In genomic region chr3:143002083-143002712, GRCh38 we compare ENCODE assay signal across 8 cellular contexts. TPM values are rescaled to one million over a fixed set of nuclear protein-coding genes. Genes with fewer than 3 reads are reported as not detected.
DNase-seq lines count a peak whose midpoint lies in the region; ATAC-seq, FAIRE-seq and TF ChIP-seq lines count a peak whose summit lies in the region.

No MANE protein-coding gene starts in this region.

- peak overlapping the region; percentile 77 for H3K27ac ChIP-seq in DOHH2 (ENCODE audit: low read depth, low read length)
- H3K27ac ChIP-seq in SK-N-SH (ENCODE audit: low read depth in 2 of 2, low read length in 1 of 2) = peak overlapping the region; percentile 93 to 95
- H3K27ac ChIP-seq in ectodermal cell (ENCODE audit: insufficient read depth, low read depth, low read length, poor library complexity, severe bottlenecking) = peak overlapping the region; percentile 76

- H3K9me3 ChIP-seq in DOHH2 (ENCODE audit: control insufficient read depth, insufficient read depth, low read length) (no peaks in the 10 kb centered on the region), SK-N-SH (no peaks in the 10 kb centered on the region), ectodermal cell (ENCODE audit: control insufficient read depth, low read length) (no peaks in the 10 kb centered on the region)

- H3K36me3 Mint-ChIP-seq in naive B cell = peaks cover 5 to 7% of the 10 kb centered on the region in 2 donors

- H3K27me3 ChIP-seq in DOHH2 (ENCODE audit: control insufficient read depth, low read length) (no peaks in the 10 kb centered on the region), SK-N-SH (ENCODE audit: insufficient read depth) (no peaks in the 10 kb centered on the region), ectodermal cell (ENCODE audit: control insufficient read depth, insufficient read depth, low read length, poor library complexity, severe bottlenecking) (no peaks in the 10 kb centered on the region)

- TF ChIP-seq CTCF in DOHH2 (IDR thresholded peaks at IDR 0.05; ENCODE audit: low read depth, low read length, poor library complexity, severe bottlenecking) (no peak), SK-N-SH (IDR thresholded peaks at IDR 0.05) (no peak)

- POLR2A ChIA-PET in SK-N-SH (lab: Yijun Ruan, JAX) = interaction anchor here (1.2 to 1.9 kb wide), 4 partner anchors 27 to 423 kb away, joined by 3 to 17 read pairs (median 4); partner anchors contain the start of genes ATR and TRPC1

- peak overlapping the region; percentile 65 for H2AFZ ChIP-seq in SK-N-SH (ENCODE audit: low read depth)

- FAIRE-seq in HTR-8/SVneo (lab: Jason Lieb, UNC) = no peak

- H3K4me2 ChIP-seq in DOHH2 (ENCODE audit: low read length) = peak overlapping the region; percentile 87
- H3K4me2 ChIP-seq in SK-N-SH = peak overlapping the region; percentile 90

- no peak for TF ChIP-seq RAD21 in SK-N-SH (IDR thresholded peaks at IDR 0.05; ENCODE audit: low read length)

- 3% methylated on average over 19 of the region's 19 CpGs for WGBS in SK-N-SH (ENCODE audit: low lambda C conversion rate)
- WGBS in ectodermal cell, 2 experiments = 1% methylated on average over 19 of the region's 19 CpGs

- peaks cover 3 to 13% (median 6%) of the 10 kb centered on the region in 3 donors for H3K27me3 Mint-ChIP-seq in naive B cell

- DNase-seq in SK-N-SH = peak; percentile 16
- peak; percentile 9 for DNase-seq in naive B cell
- DNase-seq in HTR-8/SVneo (ENCODE audit: insufficient read length, low spot score) = no peak
- no peak for DNase-seq in NCI-H2196 (lab: John Stamatoyannopoulos, UW; ENCODE audit: unreplicated experiment)

- no peak for TF ChIP-seq EP300 in SK-N-SH (IDR thresholded peaks at IDR 0.05; ENCODE audit: borderline replicate concordance in 1 of 2, low read depth in 1 of 2, low read length in 1 of 2)

- peak overlapping the region; percentile 89 for H3K9ac ChIP-seq in SK-N-SH

- H3F3A ChIP-seq in DOHH2 (ENCODE audit: control insufficient read depth, insufficient read depth) (no peaks in the 10 kb centered on the region), SK-N-SH (replicated peaks; ENCODE audit: insufficient read depth) (peaks cover 15% of the 10 kb centered on the region)

- H3K4me3 ChIP-seq in DOHH2 (ENCODE audit: low read length) (peak overlapping the region; percentile 98), SK-N-SH (ENCODE audit: low read depth in 2 of 2, low read length in 1 of 2) (peak overlapping the region; percentile 96 to 97), ectodermal cell (ENCODE audit: insufficient read depth, low read depth, low read length) (peak overlapping the region; percentile 88)

- H3K27ac Mint-ChIP-seq in naive B cell = peak overlapping the region; percentile 96 to 100 (median 99)

- H3K79me2 ChIP-seq in DOHH2 (ENCODE audit: control insufficient read depth, low read length) (peaks cover 72% of the 10 kb centered on the region), SK-N-SH (ENCODE audit: insufficient read depth) (peaks cover 73% of the 10 kb centered on the region)

- H3K36me3 ChIP-seq in DOHH2 (ENCODE audit: control insufficient read depth, low read length) = peaks cover 35% of the 10 kb centered on the region
- no peaks in the 10 kb centered on the region for H3K36me3 ChIP-seq in SK-N-SH (replicated peaks in 1 of 2; ENCODE audit: control insufficient read depth in 1 of 2, insufficient read depth in 2 of 2, low read length in 1 of 2)
- no peaks in the 10 kb centered on the region for H3K36me3 ChIP-seq in ectodermal cell (ENCODE audit: control insufficient read depth, insufficient read depth, low read length)

- peaks cover 27% of the 10 kb centered on the region for H4K20me1 ChIP-seq in DOHH2 (ENCODE audit: control insufficient read depth, insufficient read depth, low read depth, low read length)
- H4K20me1 ChIP-seq in SK-N-SH (ENCODE audit: insufficient read depth) = peaks cover 34% of the 10 kb centered on the region

- CTCF ChIA-PET in SK-N-SH (lab: Yijun Ruan, JAX) = interaction anchor here (0.7 to 2.1 kb wide), 11 partner anchors 9 to 423 kb away, joined by 3 to 9 read pairs (median 4); partner anchors contain the start of gene ATR

- H3K4me1 Mint-ChIP-seq in naive B cell = peaks cover 38 to 51% (median 50%) of the 10 kb centered on the region in 3 donors

- H3K4me1 ChIP-seq in DOHH2 (ENCODE audit: control insufficient read depth, low read length) (peaks cover 52% of the 10 kb centered on the region), SK-N-SH (ENCODE audit: control insufficient read depth in 1 of 2, insufficient read depth in 2 of 2, low read depth in 1 of 2, low read length in 1 of 2) (peaks cover 11 to 16% of the 10 kb centered on the region in 2 experiments; a peak in 3 of 4 replicates), ectodermal cell (ENCODE audit: control insufficient read depth, insufficient read depth, low read length) (no peaks in the 10 kb centered on the region)

- ATAC-seq in GM19463 (IDR thresholded peaks at IDR 0.05; ENCODE audit: unreplicated experiment) (peak; percentile 25), HG03520 (IDR thresholded peaks at IDR 0.05; ENCODE audit: unreplicated experiment) (peak; percentile 33), naive B cell (ENCODE audit: low read depth in 2 of 2) (peak; percentile 15 to 32)

- no peaks in the 10 kb centered on the region for H3K9me3 Mint-ChIP-seq in naive B cell

- H3K4me3 Mint-ChIP-seq in naive B cell = peak overlapping the region; percentile 93 to 100 (median 100)

- no peaks in the 10 kb centered on the region for H3K9me2 ChIP-seq in DOHH2 (replicated peaks; ENCODE audit: control insufficient read depth, low read length)
- H3K9me2 ChIP-seq in SK-N-SH = no peaks in the 10 kb centered on the region

TF ChIP-seq in SK-N-SH, 30 proteins besides CTCF, POLR2A, EP300 and RAD21:
- TF ChIP-seq NRF1 (IDR thresholded peaks at IDR 0.05; ENCODE audit: low read depth, low read length) (no peak), MXI1 (IDR thresholded peaks at IDR 0.05; ENCODE audit: low read depth, low read length) (peak; percentile 78), MAX (IDR thresholded peaks at IDR 0.05; ENCODE audit: low read depth) (0 out of 2 replicates have a peak, but pooled peaks have one; percentile 32), ZBTB33 (IDR thresholded peaks at IDR 0.05; ENCODE audit: borderline replicate concordance, low read depth) (no peak)

RNA-seq across cellular contexts. Expression of gene U2SURP, which starts 0.8 kb away (rescaled TPM):
- polyA plus RNA-seq in SK-N-SH (2012; rRNA removed) = 10.9 and 14.8 TPM in 2 replicates
- 12.9 and 20.9 TPM in 2 replicates for polyA plus RNA-seq in SK-N-SH (2012; cell fraction: cytosol; rRNA removed)
- 21.8 and 38.2 TPM in 2 replicates for polyA plus RNA-seq in SK-N-SH (2012; cell fraction: nucleus; rRNA removed)
- 137 TPM for polyA plus RNA-seq in ectodermal cell (2013, experiment 1 of 4)
- polyA plus RNA-seq in ectodermal cell (2013, experiment 2 of 4) = 150 TPM
- 100 TPM for polyA plus RNA-seq in ectodermal cell (2013, experiment 3 of 4)
- polyA plus RNA-seq in ectodermal cell (2013, experiment 4 of 4) = 111 TPM
- polyA plus RNA-seq in naive B cell (ENCODE audit: low read depth in 6 of 6) = 100 to 1,000 TPM in 5 of 6 donors, 10 to 100 TPM in 1; 87.3 to 188 (median 132) TPM

RNA-seq across cellular contexts. Expression of gene PAQR9, which starts 38.7 kb away (rescaled TPM):
- polyA plus RNA-seq in SK-N-SH (2012; rRNA removed) (0.10 and 0.16 TPM in 2 replicates), naive B cell (ENCODE audit: low read depth in 6 of 6) (not detected)
- 0.15 and 0.16 TPM in 2 replicates for polyA plus RNA-seq in SK-N-SH (2012; cell fraction: cytosol; rRNA removed)
- polyA plus RNA-seq in SK-N-SH (2012; cell fraction: nucleus; rRNA removed) = 0.15 and 0.23 TPM in 2 replicates
- 2.5 TPM for polyA plus RNA-seq in ectodermal cell (2013, experiment 1 of 4)
- polyA plus RNA-seq in ectodermal cell (2013, experiment 2 of 4) = 2.3 TPM
- polyA plus RNA-seq in ectodermal cell (2013, experiment 3 of 4) = 2.3 TPM
- 2.4 TPM for polyA plus RNA-seq in ectodermal cell (2013, experiment 4 of 4)

Comparison
In these comparisons a context has a peak if more than half of its experiments do, and no peak if none do; other contexts are left out.
1. DNase-seq: peak in SK-N-SH (single experiment) and naive B cell (single experiment); none in HTR-8/SVneo (single experiment) and NCI-H2196 (single experiment).
2. Peak in every context shown above with its lines, with median percentiles within 50 percentile points of each other: H3K27ac ChIP-seq, H3K4me3 ChIP-seq and ATAC-seq.